9 cellular contexts compared by ENCODE assay signal in genomic region chr9:129557192-129558036, GRCh38.
DNase-seq lines count a peak whose midpoint lies in the region; ATAC-seq and TF ChIP-seq lines count a peak whose summit lies in the region.
"Had no signal": no experiment of that assay in that cellular context is flagged by ENCODE, and none has a peak within 500 bp of the region (broad histone marks: within the 10 kb centered on the region; RNA-seq: fewer than 3 reads in every experiment).

No MANE protein-coding gene starts in this region.

- H3K4me1 Mint-ChIP-seq in HFFc6 (ENCODE audit: low read depth): peaks cover 6% of the 10 kb centered on the region; the same call in 1 of the 2 replicates

- H3K27me3 ChIP-seq in HUES64 (ENCODE audit: insufficient read depth, low read length): no peaks in the 10 kb centered on the region
- H3K27me3 ChIP-seq in colonic mucosa: no peaks in the 10 kb centered on the region

- peak; percentile 23 for DNase-seq in AG09309 (ENCODE audit: low read depth)
- DNase-seq in caudate nucleus (lab: John Stamatoyannopoulos, UW): no peak
- peak; percentile 44 for DNase-seq in mucosa of gallbladder (ENCODE audit: low spot score)
- no peak for DNase-seq in HFFc6
- no peak for DNase-seq in colonic mucosa

- H3K4me3 ChIP-seq in AG09309 (ENCODE audit: control insufficient read depth, low read depth, low read length): no peak overlapping the region
- H3K4me3 ChIP-seq in HUES64 (ENCODE audit: low read length): peak overlapping the region; percentile 42
- H3K4me3 ChIP-seq in colonic mucosa: no peak overlapping the region

- intact Hi-C loops in colonic mucosa (cut with DNase I): no loop called here

- no peaks in the 10 kb centered on the region for H3K36me3 Mint-ChIP-seq in HFFc6 (ENCODE audit: low read depth)

- H3K9ac ChIP-seq in HUES64 (ENCODE audit: low read depth, low read length): peak overlapping the region; percentile 61
- H3K9ac ChIP-seq in colonic mucosa (ENCODE audit: low read depth in 2 of 2, low read length in 2 of 2): peak overlapping the region in 1 of 2 donors; percentile 12

- H3K36me3 ChIP-seq in HUES64 (ENCODE audit: insufficient read depth, low read length) (no peaks in the 10 kb centered on the region), colonic mucosa (no peaks in the 10 kb centered on the region)

- TF ChIP-seq CTCF in AG09309 (IDR thresholded peaks at IDR 0.05; ENCODE audit: control insufficient read depth, insufficient read depth, low read depth, low read length, missing control alignments) (no peak), HFFc6 (IDR thresholded peaks at IDR 0.05) (no peak), colonic mucosa (IDR thresholded peaks at IDR 0.05) (no peak)

- no peaks in the 10 kb centered on the region for H3K9me3 Mint-ChIP-seq in HFFc6
- H3K9me3 Mint-ChIP-seq: activated T-helper 17 cell treated with anti-CD3 and anti-CD28 coated beads, Interleukin-2, amount 50 U/mL, for 72 hours had no signal

- ATAC-seq in HG03565 (IDR thresholded peaks at IDR 0.05; ENCODE audit: unreplicated experiment) (no peak), GM21576 (IDR thresholded peaks at IDR 0.05; ENCODE audit: unreplicated experiment) (no peak)
- ATAC-seq: activated T-helper 17 cell treated with anti-CD3 and anti-CD28 coated beads, Interleukin-2, amount 50 U/mL, for 72 hours had no signal

- H3K9me3 ChIP-seq in HUES64 (ENCODE audit: insufficient read depth, low read depth, low read length) (no peaks in the 10 kb centered on the region), colonic mucosa (no peaks in the 10 kb centered on the region)

- peaks cover 3% of the 10 kb centered on the region for H3K27me3 Mint-ChIP-seq in HFFc6 (ENCODE audit: insufficient read depth)
- H3K27me3 Mint-ChIP-seq: activated T-helper 17 cell treated with anti-CD3 and anti-CD28 coated beads, Interleukin-2, amount 50 U/mL, for 72 hours had no signal

- no peak overlapping the region for H3K27ac Mint-ChIP-seq in HFFc6

- H3K4me1 ChIP-seq in HUES64 (ENCODE audit: insufficient read depth, low read length) (peaks cover 37% of the 10 kb centered on the region), colonic mucosa (no peaks in the 10 kb centered on the region)

- H3K27ac ChIP-seq in HUES64 (ENCODE audit: low read depth, low read length) (peak overlapping the region; percentile 88), caudate nucleus (ENCODE audit: low read depth, low read length) (peak overlapping the region; percentile 52), colonic mucosa (no peak overlapping the region)

- no peak overlapping the region for H3K4me3 Mint-ChIP-seq in HFFc6
- H3K4me3 Mint-ChIP-seq: activated T-helper 17 cell treated with anti-CD3 and anti-CD28 coated beads, Interleukin-2, amount 50 U/mL, for 72 hours had no signal

- WGBS in HUES64: 6% methylated on average over 24 of the region's 24 CpGs

Comparison
In these comparisons a context has a peak if more than half of its experiments do, and no peak if none do; other contexts are left out.
1. DNase-seq: peak in AG09309 (single experiment) and mucosa of gallbladder (single experiment); none in caudate nucleus (0 of 61), HFFc6 (single experiment) and colonic mucosa (single experiment).